36 cellular contexts compared by ENCODE assay signal in genomic region chr13:19152403-19152802, GRCh38. TPM values are rescaled to one million over a fixed set of nuclear protein-coding genes. Genes with fewer than 3 reads are reported as not detected.
"Had no signal": no experiment of that assay in that cellular context is flagged by ENCODE, and none has a peak within 500 bp of the region (broad histone marks: within the 10 kb centered on the region; RNA-seq: fewer than 3 reads in every experiment).

No MANE protein-coding gene starts in this region.

- H3K27me3 ChIP-seq: neural progenitor cell, neutrophil, right lobe of liver, thyroid gland, transverse colon, upper lobe of left lung, vagina had no signal

- H3K4me3 ChIP-seq: lung, neural progenitor cell, psoas muscle, right lobe of liver, smooth muscle cell, thyroid gland, transverse colon, upper lobe of left lung, vagina had no signal

- H3K36me3 ChIP-seq: neural progenitor cell, neutrophil, right lobe of liver, thyroid gland, transverse colon, upper lobe of left lung, vagina had no signal

- DNase-seq: kidney glomerular epithelial cell; left cardiac atrium; mesendoderm; naive B cell; natural killer cell; nephron progenitor cell; occipital lobe; psoas muscle; right lobe of liver; stimulated activated CD4-positive, alpha-beta T cell treated with anti-CD3 and anti-CD28 coated beads, Interleukin-1b, Interleukin-23, amount 100 ng/mL, for 48 hours; stimulated activated CD4-positive, alpha-beta T cell treated with anti-CD3 and anti-CD28 coated beads, Interleukin-2, amount 100 ng/mL, for 48 hours; stimulated activated CD4-positive, alpha-beta T cell treated with anti-CD3 and anti-CD28 coated beads, Interleukin-4, amount 100 ng/mL, for 4 hours; stimulated activated CD8-positive, alpha-beta memory T cell treated with anti-CD3 and anti-CD28 coated beads, Interleukin-4, amount 100 ng/mL, for 48 hours; stimulated activated naive CD4-positive, alpha-beta T cell treated with Interleukin-2 at 50 U/mL for 16 hours; stimulated activated naive CD8-positive, alpha-beta T cell treated with anti-CD3 and anti-CD28 coated beads, Interleukin-15, amount 100 ng/mL, for 72 hours; substantia nigra; thyroid gland; transverse colon had no signal

- H3K9me3 ChIP-seq: neutrophil, psoas muscle, right lobe of liver, thyroid gland, transverse colon, vagina had no signal

- ATAC-seq: left lobe of liver; natural killer cell; psoas muscle; right lobe of liver; stimulated activated memory B cell treated with anti-CD40 and anti-IgM and Interleukin-4, amounts not matched to agents 10 μg/mL and 1 μg/mL and 100 μg/mL, for 72 hours had no signal

- H3K4me1 ChIP-seq: neural progenitor cell, parathyroid adenoma, psoas muscle, right lobe of liver, thyroid gland, transverse colon, vagina had no signal

- H3K27ac ChIP-seq: neural progenitor cell, neutrophil, parathyroid adenoma, psoas muscle, right lobe of liver, thyroid gland, transverse colon, upper lobe of left lung, vagina had no signal

RNA-seq across cellular contexts. Expression of gene TUBA3C, which starts 29.2 kb away (rescaled TPM):
- total RNA-seq: left cardiac atrium, left lobe of liver, lower leg skin, lung, mesothelial cell of epicardium, mononuclear cell, natural killer cell, occipital lobe, osteocyte, posterior vena cava, psoas muscle, right lobe of liver, skeletal muscle tissue, smooth muscle cell, temporal lobe, transverse colon, upper lobe of left lung, urinary bladder, vagina had no signal
- polyA plus RNA-seq: keratinocyte, lung, smooth muscle cell, urinary bladder had no signal
